ENCODE assay signal across 15 cellular contexts in the genomic region with DNA sequence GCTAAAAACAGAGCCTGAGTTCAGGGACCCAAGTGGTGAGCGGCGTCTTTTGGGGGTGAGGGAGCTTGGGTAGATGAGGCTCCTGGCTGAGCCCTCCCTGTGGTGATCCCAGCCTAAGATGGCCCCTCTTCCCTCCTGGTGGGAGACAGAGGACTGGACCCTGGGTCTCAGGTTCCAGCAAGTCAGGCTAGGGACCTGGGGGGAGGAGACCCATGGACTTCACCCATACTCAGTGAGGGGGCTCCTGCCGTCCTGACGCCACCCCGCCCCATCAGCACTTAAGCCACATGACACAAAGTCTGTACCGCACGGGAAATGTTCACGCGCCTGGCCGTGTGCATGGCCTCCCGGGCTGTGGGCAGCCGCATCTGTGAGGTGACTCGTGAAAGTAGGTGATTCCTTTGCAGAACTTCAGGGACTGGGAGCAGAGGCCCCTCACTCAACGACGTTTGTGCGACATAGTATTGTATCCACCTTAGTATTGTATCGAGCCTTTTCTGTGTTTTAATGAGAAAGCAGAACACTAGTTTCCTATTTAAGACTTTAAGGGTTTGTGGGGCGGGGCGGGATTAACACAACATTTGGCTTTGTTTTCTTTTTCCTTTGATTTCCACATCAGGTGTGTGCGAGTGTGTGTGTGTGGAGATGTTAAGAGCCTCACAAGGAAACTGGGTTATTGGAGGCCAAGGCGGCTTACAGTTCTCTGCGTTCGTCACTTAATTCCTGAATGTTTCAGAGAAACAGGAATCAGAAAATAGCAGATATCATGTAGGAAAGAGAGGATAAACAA. TPM values are rescaled to one million over a fixed set of nuclear protein-coding genes. Genes with fewer than 3 reads are reported as not detected.
DNase-seq lines count a peak whose midpoint lies in the region; ATAC-seq and TF ChIP-seq lines count a peak whose summit lies in the region.
"Had no signal": no experiment of that assay in that cellular context is flagged by ENCODE, and none has a peak within 500 bp of the region (broad histone marks: within the 10 kb centered on the region; RNA-seq: fewer than 3 reads in every experiment).

No MANE protein-coding gene starts in this region.

- TF ChIP-seq POLR2A in lower leg skin (IDR thresholded peaks at IDR 0.05) = no peak

- H3K27ac ChIP-seq in VCaP = peak overlapping the region; percentile 41; the same call in 1 of the 2 replicates
- H3K27ac ChIP-seq: heart right ventricle had no signal

- H3K4me3 ChIP-seq in lower leg skin (ENCODE audit: low read depth, poor library complexity, severe bottlenecking) = no peak overlapping the region
- H3K4me3 ChIP-seq: heart right ventricle had no signal

- TF ChIP-seq CTCF in VCaP (conservative IDR thresholded peaks at IDR 0.05) (no peak), lower leg skin (IDR thresholded peaks at IDR 0.05) (no peak)

- DNase-seq in activated CD4-positive, alpha-beta T cell treated with anti-CD3 and anti-CD28 coated beads for 1 hour = peak; percentile 6
- DNase-seq in activated CD4-positive, alpha-beta T cell treated with anti-CD3 and anti-CD28 coated beads for 4 hours = no peak
- DNase-seq in lower leg skin (ENCODE audit: low spot score in 2 of 2) (peak; percentile 2 to 79), sciatic nerve (ENCODE audit: low spot score) (peak; percentile 46), NCI-H2171 treated with DMSO at 0.1 percent for 48 hours (lab: John Stamatoyannopoulos, UW) (no peak), cerebellum (ENCODE audit: low spot score) (no peak), CD1c-positive myeloid dendritic cell (ENCODE audit: extremely low spot score) (no peak)
- DNase-seq: 8988T; activated gamma-delta T cell treated with Interleukin-2 at 50 U/mL for 16 hours; DMS79 treated with DMSO at 0.1 percent for 48 hours; naive B cell; NCI-H510A; stimulated activated CD4-positive, alpha-beta T cell treated with anti-CD3 and anti-CD28 coated beads, Interleukin-1b, Interleukin-23, amount 100 ng/mL, for 48 hours had no signal

- ATAC-seq in sciatic nerve = no peak
- ATAC-seq: heart right ventricle had no signal

- WGBS in lower leg skin, 2 donors = 90 to 93% methylated on average over 23 of the region's 23 CpGs

- intact Hi-C loops in lower leg skin (cut with DNase I; ENCODE audit: low total_unique reads) (no loop called here), sciatic nerve (cut with DNase I) (no loop called here)

RNA-seq across cellular contexts. Expression of gene TMEM191C, which starts 18.4 kb away (rescaled TPM):
- total RNA-seq in lower leg skin (1 to 10 TPM in 3 of 4 donors, under 1 TPM in 1; 0.13 to 4.0 (median 1.5) TPM), sciatic nerve (1.4 TPM), cerebellum (5.6 TPM)

RNA-seq across cellular contexts. Expression of gene HIC2, which starts 31.7 kb away (rescaled TPM):
- 1 to 10 TPM; 3.8 to 6.6 (median 5.0) TPM for total RNA-seq in lower leg skin
- 4.8 TPM for total RNA-seq in sciatic nerve
- 10.8 TPM for total RNA-seq in cerebellum

Comparison
In these comparisons a context has a peak if more than half of its experiments do, and no peak if none do; other contexts are left out.
1. DNase-seq: peak in activated CD4-positive, alpha-beta T cell treated with anti-CD3 and anti-CD28 coated beads for 1 hour (single experiment), lower leg skin (2 of 2) and sciatic nerve (single experiment); none in activated CD4-positive, alpha-beta T cell treated with anti-CD3 and anti-CD28 coated beads for 4 hours (0 of 2), NCI-H2171 treated with DMSO at 0.1 percent for 48 hours (single experiment), cerebellum (single experiment) and CD1c-positive myeloid dendritic cell (single experiment).